Comparison of ENCODE assay signal across 8 cellular contexts in genomic region chr10:6144609-6145413, GRCh38. TPM values are rescaled to one million over a fixed set of nuclear protein-coding genes. Genes with fewer than 3 reads are reported as not detected.
DNase-seq lines count a peak whose midpoint lies in the region; ATAC-seq and TF ChIP-seq lines count a peak whose summit lies in the region.

No MANE protein-coding gene starts in this region.

- CTCF ChIA-PET in AG04450 (lab: Charles Lee), result interaction anchor here (1.0 to 1.5 kb wide), 6 partner anchors 10 to 262 kb away, joined by 3 to 9 read pairs (median 3); no protein-coding TSS in a partner anchor

- H3K4me1 Mint-ChIP-seq in endodermal cell (peaks cover 16% of the 10 kb centered on the region), mesothelial cell of epicardium (peaks cover 19% of the 10 kb centered on the region)

- H3K36me3 ChIP-seq in endodermal cell (ENCODE audit: control insufficient read depth, insufficient read depth, low read length), result no peaks in the 10 kb centered on the region

- H3K27me3 Mint-ChIP-seq in endodermal cell (ENCODE audit: insufficient read depth) (peaks cover 20% of the 10 kb centered on the region), mesothelial cell of epicardium (ENCODE audit: low read depth) (peaks cover 27% of the 10 kb centered on the region)

- H3K27ac Mint-ChIP-seq in endodermal cell (no peak overlapping the region), mesothelial cell of epicardium (peak overlapping the region; percentile 43)

- peak; percentile 80 for ATAC-seq in GM18868 (IDR thresholded peaks at IDR 0.05; ENCODE audit: unreplicated experiment)
- peak; percentile 64 for ATAC-seq in HG03103 (IDR thresholded peaks at IDR 0.05; ENCODE audit: low read depth, unreplicated experiment)

- POLR2A ChIA-PET in AG04450 (lab: Yijun Ruan, JAX), result interaction anchor here (0.5 to 1.7 kb wide), 7 partner anchors 9 to 1124 kb away, joined by 3 to 5 read pairs (median 4); partner anchors contain the start of gene PFKFB3

- H3K27me3 ChIP-seq in AG04450 (ENCODE audit: control insufficient read depth, insufficient read depth, low read length) (no peaks in the 10 kb centered on the region), endodermal cell (ENCODE audit: control insufficient read depth, insufficient read depth, low read length, poor library complexity, severe bottlenecking) (no peaks in the 10 kb centered on the region)

- TF ChIP-seq CTCF in AG04450 (IDR thresholded peaks at IDR 0.05; ENCODE audit: low read depth, low read length), result no peak
- no peak for TF ChIP-seq CTCF in endodermal cell (conservative IDR thresholded peaks at IDR 0.05)
- no peak for TF ChIP-seq CTCF in mesothelial cell of epicardium (IDR thresholded peaks at IDR 0.05; ENCODE audit: unreplicated experiment)

- DNase-seq in AG04450 (ENCODE audit: low read depth, low spot score), result peak; percentile 45
- DNase-seq in NOMO-1 treated with DMSO at 0.1 percent for 48 hours (lab: John Stamatoyannopoulos, UW; ENCODE audit: unreplicated experiment), result peak; percentile 81
- DNase-seq in activated CD8-positive, alpha-beta memory T cell treated with anti-CD3 and anti-CD28 coated beads, Interleukin-2, amount 50 U/mL, for 1 hour (ENCODE audit: extremely low read depth), result peak; percentile 60
- DNase-seq in endodermal cell, result peak; percentile 92
- DNase-seq in mesothelial cell of epicardium (ENCODE audit: low spot score in 2 of 2, unreplicated experiment in 2 of 2), result peak; percentile 60 to 83
- peak; percentile 79 to 83 for DNase-seq in stimulated activated CD8-positive, alpha-beta memory T cell treated with anti-CD3 and anti-CD28 coated beads, Interleukin-15, amount 100 ng/mL, for 4 hours (ENCODE audit: low read depth in 2 of 2)

- 0% methylated on average over 20 to 106 of the region's 106 CpGs for WGBS in endodermal cell (ENCODE audit: insufficient coverage in 1 of 2, insufficient read length in 1 of 2), 2 experiments

- peak overlapping the region; percentile 65 for H3K4me3 Mint-ChIP-seq in endodermal cell
- H3K4me3 Mint-ChIP-seq in mesothelial cell of epicardium, result peak overlapping the region; percentile 73

- H3K9ac ChIP-seq in endodermal cell (ENCODE audit: extremely low read depth, low read length, poor library complexity, severe bottlenecking), result peak overlapping the region; percentile 20

- H3K36me3 Mint-ChIP-seq in endodermal cell (ENCODE audit: low read depth) (peaks cover 3% of the 10 kb centered on the region), mesothelial cell of epicardium (no peaks in the 10 kb centered on the region)

- H3K9me3 Mint-ChIP-seq in endodermal cell (no peaks in the 10 kb centered on the region), mesothelial cell of epicardium (no peaks in the 10 kb centered on the region)

- peaks cover 15% of the 10 kb centered on the region for H3K4me1 ChIP-seq in endodermal cell (ENCODE audit: control insufficient read depth, insufficient read depth, low read length)

- H3K9me3 ChIP-seq in AG04450 (ENCODE audit: control insufficient read depth, insufficient read depth, low read length), result no peaks in the 10 kb centered on the region; the same call in 1 of the 2 replicates
- H3K9me3 ChIP-seq in endodermal cell (ENCODE audit: control insufficient read depth, low read length), result no peaks in the 10 kb centered on the region

- H3K27ac ChIP-seq in AG04450 (ENCODE audit: low read depth, low read length) (peak overlapping the region; percentile 31), endodermal cell (ENCODE audit: low read depth, low read length) (no peak overlapping the region)

- H3K4me3 ChIP-seq in AG04450 (ENCODE audit: low read depth, low read length) (peak overlapping the region; percentile 75), endodermal cell (ENCODE audit: low read length) (peak overlapping the region; percentile 81)

RNA-seq across cellular contexts. Expression of gene RBM17, which starts 56.0 kb away (rescaled TPM):
- polyA plus RNA-seq in AG04450 (2011; rRNA removed), result 38.9 and 45.0 TPM in 2 replicates
- 19.6 and 20.0 TPM in 2 replicates for polyA minus RNA-seq in AG04450 (2011; rRNA and poly(A)+ RNA removed)
- total RNA-seq in endodermal cell, result 100 to 1,000 TPM; 123 to 139 TPM
- 93.5 TPM for polyA plus RNA-seq in endodermal cell (2013, experiment 1 of 2)
- 77.6 TPM for polyA plus RNA-seq in endodermal cell (2013, experiment 2 of 2)
- total RNA-seq in mesothelial cell of epicardium, result 108 to 115 TPM (median 112 TPM) in 3 replicates

RNA-seq across cellular contexts. Expression of gene PFKFB3, which starts 57.9 kb away (rescaled TPM):
- polyA plus RNA-seq in AG04450 (2011; rRNA removed), result 24.3 and 26.6 TPM in 2 replicates
- polyA minus RNA-seq in AG04450 (2011; rRNA and poly(A)+ RNA removed), result 18.9 and 22.3 TPM in 2 replicates
- 10 to 100 TPM; 31.2 to 34.5 TPM for total RNA-seq in endodermal cell
- 32.6 TPM for polyA plus RNA-seq in endodermal cell (2013, experiment 1 of 2)
- polyA plus RNA-seq in endodermal cell (2013, experiment 2 of 2), result 31.8 TPM
- 51.0 to 55.0 TPM (median 51.5 TPM) in 3 replicates for total RNA-seq in mesothelial cell of epicardium
